ENCODE assay signal across 21 cellular contexts in the genomic region with DNA sequence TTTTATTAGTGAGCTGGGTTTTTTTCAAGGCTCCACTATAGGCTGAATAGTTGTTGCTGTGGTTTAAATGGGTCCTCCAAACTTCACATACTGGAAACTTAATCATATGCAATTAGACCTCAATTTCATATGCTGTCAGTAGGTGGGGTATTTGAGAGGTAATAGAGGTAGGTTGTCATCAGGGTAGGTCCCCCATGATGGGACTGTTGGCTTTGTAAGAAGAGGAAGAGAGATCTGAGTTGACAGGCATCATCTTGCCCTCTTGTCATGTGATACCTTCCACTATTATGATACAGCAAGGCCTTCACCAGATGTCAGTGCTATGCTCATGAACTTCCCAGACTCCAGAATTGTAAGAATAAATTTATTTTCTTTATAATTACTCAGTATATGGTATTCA.
"Had no signal": no experiment of that assay in that cellular context is flagged by ENCODE, and none has a peak within 500 bp of the region (broad histone marks: within the 10 kb centered on the region; RNA-seq: fewer than 3 reads in every experiment).

No MANE protein-coding gene starts in this region.

- DNase-seq: activated CD4-positive, alpha-beta T cell treated with anti-CD3 and anti-CD28 coated beads, Interleukin-2, amount 10 ng/mL, durations not matched to agents 7 days and 5 days; activated CD4-positive, CD25-positive, alpha-beta regulatory T cell treated with anti-CD3 and anti-CD28 coated beads, Interleukin-2, amount 50 U/mL, for 72 hours; activated CD8-positive, alpha-beta memory T cell treated with anti-CD3 and anti-CD28 coated beads, Interleukin-2, amount 10 ng/mL, durations not matched to agents 7 days and 5 days; activated CD8-positive, alpha-beta T cell treated with anti-CD3 and anti-CD28 coated beads for 36 hours; activated gamma-delta T cell; activated T-cell treated with anti-CD3 and anti-CD28 coated beads for 4 hours; anterior cingulate cortex; body of pancreas; foreskin fibroblast; heart right ventricle; islet precursor cell; left cardiac atrium; ovary; stimulated activated CD4-positive, alpha-beta T cell treated with anti-CD3 and anti-CD28 coated beads, Interleukin-4, amount 100 ng/mL, for 1 hour; stimulated activated naive CD4-positive, alpha-beta T cell treated with Interleukin-2 at 50 U/mL for 16 hours; upper lobe of left lung; WERI-Rb-1 had no signal

- H3K4me3 ChIP-seq: body of pancreas, cardiac muscle cell, heart right ventricle, ovary, prostate gland, thoracic aorta, upper lobe of left lung had no signal

- ATAC-seq: activated CD8-positive, alpha-beta memory T cell treated with anti-CD3 and anti-CD28 coated beads, Interleukin-2, amount 10 ng/mL, durations not matched to agents 7 days and 5 days; activated CD8-positive, alpha-beta T cell treated with anti-CD3 and anti-CD28 coated beads for 36 hours; body of pancreas; heart right ventricle; left cardiac atrium; natural killer cell treated with Interleukin-12 subunit alpha and Interleukin-12 subunit beta and Interleukin-15 and Interleukin-18, amount 100 ng/mL, for 72 hours had no signal
